ENCODE assay signal across 8 cellular contexts in the genomic region with DNA sequence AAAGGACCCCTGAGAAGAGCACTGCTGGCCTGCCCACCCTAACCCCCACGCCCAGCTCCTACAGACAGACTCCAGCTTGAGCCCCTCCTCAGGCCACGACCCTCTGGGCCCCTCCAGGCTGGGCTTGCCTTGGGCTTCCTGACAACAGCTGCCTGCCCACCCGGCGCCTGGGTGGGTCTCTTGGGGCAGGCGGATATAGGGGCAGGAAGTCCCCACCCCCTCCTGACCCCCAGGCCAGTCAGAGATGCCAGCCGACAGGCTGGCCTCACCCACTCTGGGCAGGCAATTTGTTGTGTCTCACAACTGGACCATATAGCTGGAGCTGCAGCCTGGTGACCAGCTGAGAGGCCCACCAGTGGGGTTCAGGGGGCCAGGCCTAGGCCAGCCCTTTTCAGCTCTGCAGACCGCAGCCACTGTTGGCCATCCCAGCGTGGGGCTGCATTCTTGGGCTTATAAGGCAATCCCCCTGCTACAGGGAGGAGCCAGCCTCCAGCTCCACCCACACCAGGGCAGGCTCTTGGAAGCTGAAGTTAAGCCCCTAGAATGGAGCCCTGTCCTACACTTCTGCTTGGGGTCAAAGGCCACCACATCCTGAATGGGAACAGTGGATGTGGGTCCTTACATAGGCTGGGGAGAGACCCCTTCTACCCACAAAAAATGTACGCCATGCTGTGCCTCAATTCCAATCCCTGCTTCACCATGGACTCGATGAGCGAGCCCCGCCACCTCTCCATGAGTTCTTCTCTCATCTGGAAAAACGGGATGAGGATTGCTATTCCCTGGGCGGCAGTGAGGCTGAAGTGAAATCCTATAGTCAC. TPM values are rescaled to one million over a fixed set of nuclear protein-coding genes. Genes with fewer than 3 reads are reported as not detected.
DNase-seq lines count a peak whose midpoint lies in the region; ATAC-seq and FAIRE-seq lines count a peak whose summit lies in the region.

No MANE protein-coding gene starts in this region.

- H3K9ac ChIP-seq in duodenal mucosa (ENCODE audit: low read depth in 1 of 2, low read length in 2 of 2), result peak overlapping the region in 1 of 2 donors; percentile 50

- H3K9me3 ChIP-seq in duodenal mucosa (ENCODE audit: control insufficient read depth in 1 of 2, low read length in 2 of 2), result no peaks in the 10 kb centered on the region

- peak; percentile 92 for FAIRE-seq in G401.6 (lab: Jason Lieb, UNC)

- ATAC-seq in GM19351 (IDR thresholded peaks at IDR 0.05; ENCODE audit: unreplicated experiment) (no peak), HG03045 (IDR thresholded peaks at IDR 0.05; ENCODE audit: unreplicated experiment) (no peak)

- peaks cover 12 to 36% of the 10 kb centered on the region in 2 donors for H3K4me1 ChIP-seq in duodenal mucosa (ENCODE audit: control insufficient read depth in 1 of 2, insufficient read depth in 2 of 2, low read length in 2 of 2)

- peak overlapping the region in 1 of 2 donors; percentile 21 for H3K4me3 ChIP-seq in duodenal mucosa (ENCODE audit: low read depth in 1 of 2, low read length in 2 of 2)

- DNase-seq in OCI-M1 (lab: John Stamatoyannopoulos, UW) (peak; percentile 69), mucosa of gallbladder (ENCODE audit: low spot score) (peak; percentile 62), SHP77 treated with DMSO at 0.1 percent for 48 hours (lab: John Stamatoyannopoulos, UW) (no peak), NCI-H524 (lab: John Stamatoyannopoulos, UW) (no peak)

- no peaks in the 10 kb centered on the region for H3K36me3 ChIP-seq in duodenal mucosa (ENCODE audit: control insufficient read depth in 1 of 2, insufficient read depth in 2 of 2, low read length in 2 of 2)

- H3K27me3 ChIP-seq in duodenal mucosa (ENCODE audit: control insufficient read depth in 1 of 2, insufficient read depth in 2 of 2, low read length in 2 of 2), result peaks cover 8 to 10% of the 10 kb centered on the region in 2 donors

- H3K27ac ChIP-seq in duodenal mucosa (ENCODE audit: low read depth, low read length), result peak overlapping the region; percentile 82

RNA-seq across cellular contexts. Expression of a gene that starts 2.0 kb away (rescaled TPM):
- 227 TPM for total RNA-seq in mucosa of gallbladder

RNA-seq across cellular contexts. Expression of a gene that starts 14.2 kb away (rescaled TPM):
- 12.8 TPM for total RNA-seq in mucosa of gallbladder

RNA-seq across cellular contexts. Expression of a gene that starts 21.3 kb away (rescaled TPM):
- 84.8 TPM for total RNA-seq in mucosa of gallbladder

RNA-seq across cellular contexts. Expression of a gene that starts 22.0 kb away (rescaled TPM):
- total RNA-seq in mucosa of gallbladder, result 89.0 TPM

RNA-seq across cellular contexts. Expression of a gene that starts 48.8 kb away (rescaled TPM):
- total RNA-seq in mucosa of gallbladder, result 7.8 TPM

Comparison
In these comparisons a context has a peak if more than half of its experiments do, and no peak if none do; other contexts are left out.
1. DNase-seq: peak in OCI-M1 (single experiment) and mucosa of gallbladder (single experiment); none in SHP77 treated with DMSO at 0.1 percent for 48 hours (single experiment) and NCI-H524 (0 of 2).